28 cellular contexts compared by ENCODE assay signal in genomic region chr19:8174706-8175105, GRCh38. TPM values are rescaled to one million over a fixed set of nuclear protein-coding genes. Genes with fewer than 3 reads are reported as not detected.
A peak's percentile ranks its signal among the peaks of the same experiment; 100 is the strongest.
DNase-seq lines count a peak whose midpoint lies in the region; ATAC-seq, FAIRE-seq and TF ChIP-seq lines count a peak whose summit lies in the region.
"Had no signal": no experiment of that assay in that cellular context is flagged by ENCODE, and none has a peak within 500 bp of the region (broad histone marks: within the 10 kb centered on the region; RNA-seq: fewer than 3 reads in every experiment).

No MANE protein-coding gene starts in this region.

- no peaks in the 10 kb centered on the region for H3K9me3 ChIP-seq in astrocyte (ENCODE audit: insufficient read depth, low read depth, low read length)
- H3K9me3 ChIP-seq in colonic mucosa, result no peaks in the 10 kb centered on the region
- H3K9me3 ChIP-seq: adrenal gland, tibial nerve had no signal

- no peak for TF ChIP-seq CTCF in astrocyte (IDR thresholded peaks at IDR 0.05; ENCODE audit: insufficient read depth, low read depth, low read length)
- TF ChIP-seq CTCF in foreskin keratinocyte (conservative IDR thresholded peaks at IDR 0.05), result no peak
- no peak for TF ChIP-seq CTCF in colonic mucosa (IDR thresholded peaks at IDR 0.05)

- H3K27me3 ChIP-seq in astrocyte (ENCODE audit: insufficient read depth, low read length), result no peaks in the 10 kb centered on the region
- H3K27me3 ChIP-seq in foreskin keratinocyte, result no peaks in the 10 kb centered on the region
- no peaks in the 10 kb centered on the region for H3K27me3 ChIP-seq in colonic mucosa
- H3K27me3 ChIP-seq: adrenal gland, dorsolateral prefrontal cortex, tibial nerve had no signal

- no peaks in the 10 kb centered on the region for H3K79me2 ChIP-seq in astrocyte (ENCODE audit: insufficient read depth, low read length)

- H3K4me1 ChIP-seq in astrocyte (ENCODE audit: insufficient read depth, low read length), result no peaks in the 10 kb centered on the region
- no peaks in the 10 kb centered on the region for H3K4me1 ChIP-seq in foreskin keratinocyte
- no peaks in the 10 kb centered on the region for H3K4me1 ChIP-seq in colonic mucosa
- H3K4me1 ChIP-seq: adrenal gland, tibial nerve had no signal

- H3K27ac ChIP-seq in astrocyte (ENCODE audit: low read depth, low read length) (no peak overlapping the region), foreskin keratinocyte (no peak overlapping the region), colonic mucosa (no peak overlapping the region)
- H3K27ac ChIP-seq: adrenal gland, dorsolateral prefrontal cortex, SK-N-MC, tibial nerve had no signal

- no peak overlapping the region for H3K27ac Mint-ChIP-seq in astrocyte (ENCODE audit: unreplicated experiment)
- H3K27ac Mint-ChIP-seq: mesothelial cell of epicardium; progenitor cell of endocrine pancreas; stimulated activated naive CD8-positive, alpha-beta T cell treated with anti-CD3 and anti-CD28 coated beads, Interleukin-15, Interleukin-2, amounts not matched to agents 100 ng/mL and 50 ng/mL, for 24 hours had no signal

- DNase-seq in HTR-8/SVneo (ENCODE audit: insufficient read length, low spot score) (no peak), astrocyte (ENCODE audit: low read depth) (peak; percentile 69), foreskin keratinocyte (peak; percentile 91 to 97), GDM1 (lab: John Stamatoyannopoulos, UW) (no peak), NCI-H1417 (lab: John Stamatoyannopoulos, UW) (no peak), colonic mucosa (no peak), NCI-H524 treated with DMSO at 0.1 percent for 48 hours (lab: John Stamatoyannopoulos, UW) (no peak)
- DNase-seq: activated CD4-positive, alpha-beta T cell treated with anti-CD3 and anti-CD28 coated beads, Interleukin-2, amount 50 U/mL, for 48 hours; adrenal gland; AML-193; DMS79 treated with DMSO at 0.1 percent for 48 hours; dorsolateral prefrontal cortex; erythroblast; H7; NCI-H1694 treated with DMSO at 0.1 percent for 48 hours; NCI-H2227 treated with DMSO at 0.1 percent for 48 hours; small intestine; stimulated activated CD4-positive, alpha-beta T cell treated with anti-CD3 and anti-CD28 coated beads, Interleukin-2, amount 100 ng/mL, for 48 hours had no signal

- no peak overlapping the region for H3K4me3 Mint-ChIP-seq in astrocyte (ENCODE audit: unreplicated experiment)
- H3K4me3 Mint-ChIP-seq: mesothelial cell of epicardium; stimulated activated naive CD8-positive, alpha-beta T cell treated with anti-CD3 and anti-CD28 coated beads, Interleukin-15, Interleukin-2, amounts not matched to agents 100 ng/mL and 50 ng/mL, for 24 hours had no signal

- FAIRE-seq in HTR-8/SVneo (lab: Jason Lieb, UNC), result peak; percentile 20
- no peak for FAIRE-seq in astrocyte (lab: Jason Lieb, UNC)
- FAIRE-seq: small intestine had no signal

- H3K36me3 Mint-ChIP-seq in astrocyte (ENCODE audit: low read depth, unreplicated experiment), result no peaks in the 10 kb centered on the region
- H3K36me3 Mint-ChIP-seq: mesothelial cell of epicardium had no signal

- no peak overlapping the region for H3K4me2 ChIP-seq in astrocyte (ENCODE audit: low read length)

- peaks cover 14% of the 10 kb centered on the region for H3K27me3 Mint-ChIP-seq in astrocyte (ENCODE audit: low read depth, unreplicated experiment)
- H3K27me3 Mint-ChIP-seq: progenitor cell of endocrine pancreas; stimulated activated naive CD8-positive, alpha-beta T cell treated with anti-CD3 and anti-CD28 coated beads, Interleukin-15, Interleukin-2, amounts not matched to agents 100 ng/mL and 50 ng/mL, for 24 hours had no signal

- no peaks in the 10 kb centered on the region for H4K20me1 ChIP-seq in astrocyte (ENCODE audit: insufficient read depth, low read length)

- H3K4me1 Mint-ChIP-seq in astrocyte (ENCODE audit: low read depth, unreplicated experiment), result no peaks in the 10 kb centered on the region
- H3K4me1 Mint-ChIP-seq: mesothelial cell of epicardium had no signal

- ATAC-seq in foreskin keratinocyte, result peak; percentile 38
- ATAC-seq: left lobe of liver, Panc1 had no signal

- H3K4me3 ChIP-seq in astrocyte (ENCODE audit: insufficient read depth, low read depth, low read length), result no peak overlapping the region
- H3K4me3 ChIP-seq in colonic mucosa, result no peak overlapping the region
- H3K4me3 ChIP-seq: adrenal gland, dorsolateral prefrontal cortex, SK-N-MC, tibial nerve had no signal

- H3K36me3 ChIP-seq in astrocyte (ENCODE audit: insufficient read depth, low read length), result no peaks in the 10 kb centered on the region
- H3K36me3 ChIP-seq in colonic mucosa, result no peaks in the 10 kb centered on the region
- H3K36me3 ChIP-seq: adrenal gland, tibial nerve had no signal

- H3K9me3 Mint-ChIP-seq in astrocyte (ENCODE audit: unreplicated experiment), result no peaks in the 10 kb centered on the region
- H3K9me3 Mint-ChIP-seq: mesothelial cell of epicardium; stimulated activated naive CD8-positive, alpha-beta T cell treated with anti-CD3 and anti-CD28 coated beads, Interleukin-15, Interleukin-2, amounts not matched to agents 100 ng/mL and 50 ng/mL, for 24 hours had no signal

- H2AFZ ChIP-seq in astrocyte (ENCODE audit: low read depth, low read length), result no peak overlapping the region

- H3K9ac ChIP-seq in astrocyte (ENCODE audit: low read length) (no peak overlapping the region), colonic mucosa (ENCODE audit: low read depth in 2 of 2, low read length in 2 of 2) (no peak overlapping the region)

- intact Hi-C loops in colonic mucosa (cut with DNase I), result no loop called here

RNA-seq across cellular contexts. Expression of gene FBN3, which starts 25.3 kb away (rescaled TPM):
- total RNA-seq in astrocyte (0.53 and 1.00 TPM in 2 replicates), foreskin keratinocyte (not detected in 2 replicates), colonic mucosa (under 1 TPM in 1 of 2 donors, not detected in 1; 0.05 TPM)
- not detected in 2 replicates for polyA plus RNA-seq in foreskin keratinocyte
- total RNA-seq: cardiac septum; glomerular endothelial cell; T-helper 2 cell treated with Interferon-gamma antibody and Interleukin-4, amounts not matched to agents 100 ng/mL and 5 ng/mL, for 36 hours had no signal

RNA-seq across cellular contexts. Expression of gene CERS4, which starts 34.5 kb away (rescaled TPM):
- total RNA-seq in astrocyte (13.3 and 15.7 TPM in 2 replicates), foreskin keratinocyte (5.2 and 9.9 TPM in 2 replicates), colonic mucosa (1 to 10 TPM; 2.9 to 5.3 TPM)
- 5.5 and 9.8 TPM in 2 replicates for polyA plus RNA-seq in foreskin keratinocyte

Comparison
In these comparisons a context has a peak if more than half of its experiments do, and no peak if none do; other contexts are left out.
1. DNase-seq: peak in astrocyte (single experiment) and foreskin keratinocyte (2 of 2); none in HTR-8/SVneo (single experiment), GDM1 (single experiment), NCI-H1417 (0 of 3), colonic mucosa (single experiment) and NCI-H524 treated with DMSO at 0.1 percent for 48 hours (single experiment).